Comparison of ENCODE assay signal across 17 cellular contexts in the genomic region with DNA sequence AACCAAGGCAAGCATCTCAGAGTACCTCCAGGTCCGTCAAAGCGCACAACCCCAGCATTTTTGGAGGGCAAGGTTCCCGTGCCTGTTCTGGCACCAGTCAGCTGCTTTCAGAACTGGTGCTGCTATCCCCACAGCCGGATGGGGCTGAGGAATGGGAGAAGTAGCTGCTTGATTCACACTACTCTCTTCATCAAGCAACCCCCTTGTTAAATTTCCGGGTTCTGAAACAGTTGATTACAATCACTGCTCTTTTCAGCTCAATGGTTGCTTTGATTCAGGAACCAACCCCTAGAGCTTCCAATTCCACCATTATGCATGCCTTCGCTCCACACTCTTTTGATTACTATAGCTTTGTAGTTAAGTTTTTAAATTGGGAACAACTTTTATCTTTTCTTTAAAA. TPM values are rescaled to one million over a fixed set of nuclear protein-coding genes. Genes with fewer than 3 reads are reported as not detected.
A peak's percentile ranks its signal among the peaks of the same experiment; 100 is the strongest.
DNase-seq lines count a peak whose midpoint lies in the region; ATAC-seq and TF ChIP-seq lines count a peak whose summit lies in the region.
"Had no signal": no experiment of that assay in that cellular context is flagged by ENCODE, and none has a peak within 500 bp of the region (broad histone marks: within the 10 kb centered on the region; RNA-seq: fewer than 3 reads in every experiment).

No MANE protein-coding gene starts in this region.

- no peaks in the 10 kb centered on the region for H4K20me1 ChIP-seq in GM23338 (replicated peaks; ENCODE audit: insufficient read depth)

- no peak overlapping the region for H2AFZ ChIP-seq in GM23338

- H3K27ac Mint-ChIP-seq in GM23338 (no peak overlapping the region), neural crest cell (ENCODE audit: unreplicated experiment) (peak overlapping the region; percentile 27)
- no peak overlapping the region for H3K27ac Mint-ChIP-seq in activated CD8-positive, alpha-beta T cell treated with anti-CD3 and anti-CD28 coated beads, Interleukin-2, amount 10 ng/mL, durations not matched to agents 7 days and 5 days
- H3K27ac Mint-ChIP-seq: B cell; CD4-positive, alpha-beta memory T cell had no signal

- H3K9me2 ChIP-seq in GM23338 (ENCODE audit: insufficient read depth), result no peaks in the 10 kb centered on the region

- no peaks in the 10 kb centered on the region for H3F3A ChIP-seq in GM23338 (replicated peaks; ENCODE audit: low read depth)

- no peak overlapping the region for H3K4me2 ChIP-seq in GM23338

- H3K36me3 Mint-ChIP-seq in GM23338 (ENCODE audit: low read depth) (peaks cover 25% of the 10 kb centered on the region), neural crest cell (ENCODE audit: low read depth) (peaks cover 5% of the 10 kb centered on the region)
- peaks cover 14% of the 10 kb centered on the region for H3K36me3 Mint-ChIP-seq in activated CD8-positive, alpha-beta T cell treated with anti-CD3 and anti-CD28 coated beads, Interleukin-2, amount 10 ng/mL, durations not matched to agents 7 days and 5 days (ENCODE audit: low read depth)

- CTCF ChIA-PET in activated CD8-positive, alpha-beta T cell treated with anti-CD3 and anti-CD28 coated beads, Interleukin-2, amount 10 ng/mL, durations not matched to agents 7 days and 5 days (lab: Charles Lee), result interaction anchor here (3.0 to 3.3 kb wide), 2 partner anchors 13 to 24 kb away, joined by 14 to 19 read pairs; partner anchors contain the start of gene INKA1

- no peaks in the 10 kb centered on the region for H3K79me2 ChIP-seq in GM23338 (replicated peaks; ENCODE audit: insufficient read depth)

- H3K4me3 Mint-ChIP-seq in GM23338 (no peak overlapping the region), neural crest cell (no peak overlapping the region)
- H3K4me3 Mint-ChIP-seq in activated CD8-positive, alpha-beta T cell treated with anti-CD3 and anti-CD28 coated beads, Interleukin-2, amount 10 ng/mL, durations not matched to agents 7 days and 5 days, result no peak overlapping the region
- H3K4me3 Mint-ChIP-seq: B cell; CD4-positive, alpha-beta memory T cell; H9 had no signal

- H3K27me3 Mint-ChIP-seq in GM23338 (ENCODE audit: insufficient read depth, low read depth, poor library complexity) (no peaks in the 10 kb centered on the region), neural crest cell (ENCODE audit: low read depth) (no peaks in the 10 kb centered on the region)
- H3K27me3 Mint-ChIP-seq in activated CD8-positive, alpha-beta T cell treated with anti-CD3 and anti-CD28 coated beads, Interleukin-2, amount 10 ng/mL, durations not matched to agents 7 days and 5 days (ENCODE audit: low read depth), result no peaks in the 10 kb centered on the region
- H3K27me3 Mint-ChIP-seq: B cell; CD4-positive, alpha-beta memory T cell had no signal

- no peaks in the 10 kb centered on the region for H3K4me1 ChIP-seq in GM23338 (ENCODE audit: insufficient read depth)

- POLR2A ChIA-PET in activated CD8-positive, alpha-beta T cell treated with anti-CD3 and anti-CD28 coated beads, Interleukin-2, amount 10 ng/mL, durations not matched to agents 7 days and 5 days (lab: Charles Lee), result interaction anchor here (0.6 kb wide), 1 partner anchor 107 kb away, joined by 3 read pairs; the partner anchor contains the start of gene AMIGO3

- H3K4me3 ChIP-seq in GM23338, result no peak overlapping the region

- no peaks in the 10 kb centered on the region for H3K9me3 Mint-ChIP-seq in GM23338
- no peaks in the 10 kb centered on the region for H3K9me3 Mint-ChIP-seq in neural crest cell
- no peaks in the 10 kb centered on the region for H3K9me3 Mint-ChIP-seq in activated CD8-positive, alpha-beta T cell treated with anti-CD3 and anti-CD28 coated beads, Interleukin-2, amount 10 ng/mL, durations not matched to agents 7 days and 5 days (ENCODE audit: insufficient read depth)
- H3K9me3 Mint-ChIP-seq: H9 had no signal

- DNase-seq in GM23338 (ENCODE audit: low spot score) (no peak), RPMI7951 (ENCODE audit: low read depth) (peak; percentile 8), globus pallidus (ENCODE audit: low spot score) (peak; percentile 31), neural crest cell (ENCODE audit: low read depth, low spot score) (no peak), NCI-H69 (lab: John Stamatoyannopoulos, UW) (no peak)
- DNase-seq in stimulated activated naive CD8-positive, alpha-beta T cell treated with anti-CD3 and anti-CD28 coated beads, Interleukin-15, Interleukin-2, amounts not matched to agents 100 U/mL and 50 U/mL, for 24 hours, result no peak
- no peak for DNase-seq in activated CD8-positive, alpha-beta T cell treated with anti-CD3 and anti-CD28 coated beads, Interleukin-2, amount 10 ng/mL, durations not matched to agents 7 days and 5 days
- no peak for DNase-seq in activated naive CD4-positive, alpha-beta T cell treated with anti-CD3 and anti-CD28 coated beads, Interleukin-2, amount 50 U/mL, for 16 hours
- DNase-seq: C1 segment of cervical spinal cord; CD4-positive, alpha-beta memory T cell; COR-L47; DMS153; DMS79 treated with DMSO at 0.1 percent for 48 hours; EL; GOT3; H9 had no signal

- H3K4me1 Mint-ChIP-seq in GM23338 (no peaks in the 10 kb centered on the region), neural crest cell (peaks cover 14% of the 10 kb centered on the region)
- no peaks in the 10 kb centered on the region for H3K4me1 Mint-ChIP-seq in activated CD8-positive, alpha-beta T cell treated with anti-CD3 and anti-CD28 coated beads, Interleukin-2, amount 10 ng/mL, durations not matched to agents 7 days and 5 days (ENCODE audit: low read depth)
- H3K4me1 Mint-ChIP-seq: B cell; CD4-positive, alpha-beta memory T cell; H9 had no signal

- peak overlapping the region; percentile 50 for H3K27ac ChIP-seq in GM23338 (ENCODE audit: low read depth)

- no peak for TF ChIP-seq CTCF in GM23338 (conservative IDR thresholded peaks at IDR 0.05; ENCODE audit: low read depth in 2 of 2)
- no peak for TF ChIP-seq CTCF in neural crest cell (conservative IDR thresholded peaks at IDR 0.05)

- ATAC-seq in GM23338, result no peak
- ATAC-seq in stimulated activated naive CD8-positive, alpha-beta T cell treated with anti-CD3 and anti-CD28 coated beads, Interleukin-15, Interleukin-2, amounts not matched to agents 100 U/mL and 50 U/mL, for 24 hours, result no peak
- no peak for ATAC-seq in activated CD8-positive, alpha-beta T cell treated with anti-CD3 and anti-CD28 coated beads, Interleukin-2, amount 10 ng/mL, durations not matched to agents 7 days and 5 days

- no peaks in the 10 kb centered on the region for H3K36me3 ChIP-seq in GM23338 (ENCODE audit: insufficient read depth)

- H3K27me3 ChIP-seq in GM23338 (ENCODE audit: insufficient read depth), result no peaks in the 10 kb centered on the region

TF ChIP-seq in GM23338, 12 proteins besides CTCF, POLR2A, EP300 and RAD21 (continues in another document):
- no peak for TF ChIP-seq EZH2phosphoT487 (IDR thresholded peaks at IDR 0.05; ENCODE audit: unreplicated experiment)
- TF ChIP-seq ETS1 (IDR thresholded peaks at IDR 0.05), result no peak
- TF ChIP-seq JUNB (IDR thresholded peaks at IDR 0.05; ENCODE audit: unreplicated experiment), result no peak
- TF ChIP-seq CREB1 (CRISPR knock-in tag; IDR thresholded peaks at IDR 0.05; ENCODE audit: low read depth), result no peak
- no peak for TF ChIP-seq EZH2 (IDR thresholded peaks at IDR 0.05; ENCODE audit: low read depth, unreplicated experiment)
- no peak for TF ChIP-seq NANOG (IDR thresholded peaks at IDR 0.05; ENCODE audit: borderline replicate concordance)
- no peak for TF ChIP-seq POLR2AphosphoS5 (IDR thresholded peaks at IDR 0.05; ENCODE audit: low read depth)

RNA-seq across cellular contexts. Expression of gene UBA7, which starts 12.3 kb away (rescaled TPM):
- total RNA-seq in GM23338 (2014; rRNA removed; shearing (Covaris generic)), result 0.14 and 0.50 TPM in 2 replicates
- polyA plus RNA-seq in GM23338 (2016; fragmentation: Nextera tagmentation; extraction: Ambion mirVana), result 0.40 and 0.50 TPM in 2 replicates
- total RNA-seq in RPMI7951 (2014; rRNA removed; shearing (Covaris generic)), result 22.3 and 27.2 TPM in 2 replicates
- total RNA-seq in neural crest cell, result 4.2 and 6.0 TPM in 2 replicates
- total RNA-seq in activated CD8-positive, alpha-beta T cell treated with anti-CD3 and anti-CD28 coated beads, Interleukin-2, amount 10 ng/mL, durations not matched to agents 7 days and 5 days, result 100 to 1,000 TPM; 187 to 208 TPM

RNA-seq across cellular contexts. Expression of gene INKA1, which starts 23.0 kb away (rescaled TPM):
- total RNA-seq in GM23338 (2014; rRNA removed; shearing (Covaris generic)), result 4.0 and 4.9 TPM in 2 replicates
- polyA plus RNA-seq in GM23338 (2016; fragmentation: Nextera tagmentation; extraction: Ambion mirVana), result 3.7 and 5.0 TPM in 2 replicates
- 4.1 and 6.6 TPM in 2 replicates for total RNA-seq in RPMI7951 (2014; rRNA removed; shearing (Covaris generic))
- total RNA-seq in neural crest cell, result 15.5 and 17.3 TPM in 2 replicates
- 1 to 10 TPM; 1.3 to 2.2 TPM for total RNA-seq in activated CD8-positive, alpha-beta T cell treated with anti-CD3 and anti-CD28 coated beads, Interleukin-2, amount 10 ng/mL, durations not matched to agents 7 days and 5 days

RNA-seq across cellular contexts. Expression of gene CDHR4, which starts 26.3 kb away (rescaled TPM):
- total RNA-seq in GM23338 (2014; rRNA removed; shearing (Covaris generic)), result 0.24 TPM in 1 of 2 replicates, not detected in the other
- polyA plus RNA-seq in GM23338 (2016; fragmentation: Nextera tagmentation; extraction: Ambion mirVana), result 0.26 and 0.28 TPM in 2 replicates
- total RNA-seq in RPMI7951 (2014; rRNA removed; shearing (Covaris generic)), result not detected in 2 replicates
- total RNA-seq in neural crest cell, result 0.12 and 0.16 TPM in 2 replicates
- total RNA-seq in activated CD8-positive, alpha-beta T cell treated with anti-CD3 and anti-CD28 coated beads, Interleukin-2, amount 10 ng/mL, durations not matched to agents 7 days and 5 days, result not detected
- total RNA-seq: H9 had no signal
- polyA plus RNA-seq: CD4-positive, alpha-beta memory T cell had no signal

RNA-seq across cellular contexts. Expression of gene TRAIP, which starts 30.3 kb away (rescaled TPM):
- total RNA-seq in GM23338 (2014; rRNA removed; shearing (Covaris generic)), result 13.4 and 15.3 TPM in 2 replicates
- polyA plus RNA-seq in GM23338 (2016; fragmentation: Nextera tagmentation; extraction: Ambion mirVana), result 16.6 and 19.5 TPM in 2 replicates
- 13.5 and 15.0 TPM in 2 replicates for total RNA-seq in RPMI7951 (2014; rRNA removed; shearing (Covaris generic))
- 33.4 and 38.1 TPM in 2 replicates for total RNA-seq in neural crest cell
- total RNA-seq in activated CD8-positive, alpha-beta T cell treated with anti-CD3 and anti-CD28 coated beads, Interleukin-2, amount 10 ng/mL, durations not matched to agents 7 days and 5 days, result 10 to 100 TPM; 32.0 to 32.9 TPM

RNA-seq across cellular contexts. Expression of gene IP6K1, which starts 39.7 kb away (rescaled TPM):
- 35.5 and 38.4 TPM in 2 replicates for total RNA-seq in GM23338 (2014; rRNA removed; shearing (Covaris generic))
- polyA plus RNA-seq in GM23338 (2016; fragmentation: Nextera tagmentation; extraction: Ambion mirVana), result 8.3 and 10.7 TPM in 2 replicates
- total RNA-seq in RPMI7951 (2014; rRNA removed; shearing (Covaris generic)), result 26.4 and 32.5 TPM in 2 replicates
- 54.9 and 63.3 TPM in 2 replicates for total RNA-seq in neural crest cell
- 10 to 100 TPM; 37.7 to 38.1 TPM for total RNA-seq in activated CD8-positive, alpha-beta T cell treated with anti-CD3 and anti-CD28 coated beads, Interleukin-2, amount 10 ng/mL, durations not matched to agents 7 days and 5 days

Comparison
In these comparisons a context has a peak if more than half of its experiments do, and no peak if none do; other contexts are left out.
1. DNase-seq: peak in RPMI7951 (single experiment) and globus pallidus (single experiment); none in GM23338 (single experiment), neural crest cell (single experiment), stimulated activated naive CD8-positive, alpha-beta T cell treated with anti-CD3 and anti-CD28 coated beads, Interleukin-15, Interleukin-2, amounts not matched to agents 100 U/mL and 50 U/mL, for 24 hours (single experiment), activated CD8-positive, alpha-beta T cell treated with anti-CD3 and anti-CD28 coated beads, Interleukin-2, amount 10 ng/mL, durations not matched to agents 7 days and 5 days (single experiment), NCI-H69 (single experiment) and activated naive CD4-positive, alpha-beta T cell treated with anti-CD3 and anti-CD28 coated beads, Interleukin-2, amount 50 U/mL, for 16 hours (single experiment).